ENCODE assay signal across 26 cellular contexts in genomic region chr6:51719297-51719696, GRCh38.
DNase-seq lines count a peak whose midpoint lies in the region; ATAC-seq, FAIRE-seq and TF ChIP-seq lines count a peak whose summit lies in the region.
"Had no signal": no experiment of that assay in that cellular context is flagged by ENCODE, and none has a peak within 500 bp of the region (broad histone marks: within the 10 kb centered on the region; RNA-seq: fewer than 3 reads in every experiment).

No MANE protein-coding gene starts in this region.

- no peak for TF ChIP-seq CTCF in liver (IDR thresholded peaks at IDR 0.05; ENCODE audit: low read depth, low read length, missing input control)
- no peak for TF ChIP-seq CTCF in HepG2 (CRISPR knock-in tag; IDR thresholded peaks at IDR 0.05)

- peaks cover 0 to 14% (median 9%) of the 10 kb centered on the region in 4 donors for H3K4me1 ChIP-seq in liver (ENCODE audit: control insufficient read depth in 4 of 4, insufficient read depth in 4 of 4, low read length in 3 of 4)
- no peaks in the 10 kb centered on the region for H3K4me1 ChIP-seq in HepG2 (ENCODE audit: insufficient read depth, low read length)
- H3K4me1 ChIP-seq: A549 had no signal

- H3K36me3 Mint-ChIP-seq in effector memory CD8-positive, alpha-beta T cell (ENCODE audit: insufficient read depth) = no peaks in the 10 kb centered on the region
- H3K36me3 Mint-ChIP-seq: CD14-positive monocyte; CD4-positive, alpha-beta memory T cell; CD4-positive, CD25-positive, alpha-beta regulatory T cell; CD8-positive, alpha-beta memory T cell had no signal

- TF ChIP-seq EP300 in HepG2 (IDR thresholded peaks at IDR 0.05; ENCODE audit: low read depth in 2 of 2, low read length in 2 of 2) (no peak), HepG2 (CRISPR knock-in tag; IDR thresholded peaks at IDR 0.05; ENCODE audit: borderline replicate concordance) (no peak)

- no peaks in the 10 kb centered on the region for H3K27me3 ChIP-seq in liver (ENCODE audit: control insufficient read depth in 4 of 4, insufficient read depth in 4 of 4, low read length in 3 of 4)
- H3K27me3 ChIP-seq in HepG2 (ENCODE audit: control insufficient read depth in 1 of 2, insufficient read depth in 2 of 2, low read length in 2 of 2) = no peaks in the 10 kb centered on the region

- 84% methylated on average over 1 of the region's 1 CpG for WGBS in liver
- 27% methylated on average over 1 of the region's 1 CpG for WGBS in HepG2 (ENCODE audit: low lambda C conversion rate)

- H2AFZ ChIP-seq in HepG2 (ENCODE audit: low read length) = no peak overlapping the region

- ATAC-seq in HepG2 (no peak), left lobe of liver (peak; percentile 68)
- ATAC-seq in effector memory CD8-positive, alpha-beta T cell (replicated peaks) = no peak
- ATAC-seq: A549, GM12878 had no signal

- intact Hi-C loops in HepG2 (cut with micrococcal nuclease; ENCODE audit: unreplicated experiment) = no loop called here

- no TSS peak for BruUV-seq in HepG2 (replicated peaks; lab: Mats Ljungman, UMichigan)

- CTCF ChIA-PET in HepG2 (lab: Yijun Ruan, JAX; ENCODE audit: low intra/inter-chr PET ratio, low total read pairs) = no interaction called here

- no peaks in the 10 kb centered on the region for H3K79me2 ChIP-seq in HepG2 (ENCODE audit: insufficient read depth, low read length)

- no peaks in the 10 kb centered on the region for H3K4me1 Mint-ChIP-seq in effector memory CD8-positive, alpha-beta T cell (ENCODE audit: low read depth in 2 of 2)
- H3K4me1 Mint-ChIP-seq: B cell; CD14-positive monocyte; CD4-positive, alpha-beta memory T cell; CD4-positive, CD25-positive, alpha-beta regulatory T cell; CD8-positive, alpha-beta memory T cell had no signal

- POLR2A ChIA-PET in HepG2 (lab: Yijun Ruan, JAX) = no interaction called here

- no peak overlapping the region for H3K4me2 ChIP-seq in HepG2 (ENCODE audit: low read depth, low read length)
- H3K4me2 ChIP-seq: A549 had no signal

- no peak for FAIRE-seq in HepG2 (lab: Jason Lieb, UNC)
- FAIRE-seq: A549, GM12878, GM12892, GM18507 had no signal

- H3K36me3 ChIP-seq in liver (ENCODE audit: control insufficient read depth in 4 of 4, insufficient read depth in 3 of 4, low read depth in 1 of 4, low read length in 3 of 4) (no peaks in the 10 kb centered on the region), HepG2 (replicated peaks in 1 of 2; ENCODE audit: control insufficient read depth in 1 of 2, insufficient read depth in 2 of 2, low read length in 2 of 2) (no peaks in the 10 kb centered on the region)

- no peak overlapping the region for H3K27ac ChIP-seq in liver (ENCODE audit: low read depth in 1 of 2, low read length in 2 of 2)
- no peak overlapping the region for H3K27ac ChIP-seq in HepG2 (ENCODE audit: extremely low read length, insufficient read depth, low read length)
- H3K27ac ChIP-seq: 22Rv1, A549 had no signal

- no peaks in the 10 kb centered on the region for H3K27me3 Mint-ChIP-seq in effector memory CD8-positive, alpha-beta T cell
- H3K27me3 Mint-ChIP-seq: B cell; CD4-positive, alpha-beta memory T cell; CD4-positive, CD25-positive, alpha-beta regulatory T cell; CD8-positive, alpha-beta memory T cell had no signal

- H3K4me3 Mint-ChIP-seq in effector memory CD8-positive, alpha-beta T cell = no peak overlapping the region
- H3K4me3 Mint-ChIP-seq: B cell; CD14-positive monocyte; CD4-positive, alpha-beta memory T cell; CD4-positive, CD25-positive, alpha-beta regulatory T cell; CD8-positive, alpha-beta memory T cell had no signal

- H3K4me3 ChIP-seq in liver (ENCODE audit: low read depth in 1 of 3, low read length in 3 of 3) (no peak overlapping the region), HepG2 (replicated peaks in 1 of 3; ENCODE audit: insufficient read depth in 1 of 3, low read depth in 2 of 3, low read length in 3 of 3) (no peak overlapping the region)
- H3K4me3 ChIP-seq: A549, GM12878 had no signal

- TF ChIP-seq POLR2A in HepG2 (IDR thresholded peaks at IDR 0.05; ENCODE audit: insufficient read depth in 1 of 2, low read depth in 2 of 2, low read length in 2 of 2) = no peak

- in situ Hi-C loops in HepG2 (cut with HindIII; ENCODE audit: extremely low pct_ligation_motif_present, low pct_unique_long_range_greater_than_20kb) = no loop called here

- peaks cover 11 to 16% of the 10 kb centered on the region in 2 donors for H3K9me3 Mint-ChIP-seq in effector memory CD8-positive, alpha-beta T cell
- H3K9me3 Mint-ChIP-seq: CD14-positive monocyte had no signal

- H3K9me3 ChIP-seq in liver (ENCODE audit: control insufficient read depth in 4 of 4, low read length in 3 of 4) = no peaks in the 10 kb centered on the region
- H3K9me3 ChIP-seq in HepG2 (ENCODE audit: low read length) = no peaks in the 10 kb centered on the region
- H3K9me3 ChIP-seq: A549 had no signal

- TF ChIP-seq RAD21 in liver (IDR thresholded peaks at IDR 0.05) (no peak), HepG2 (CRISPR knock-in tag; IDR thresholded peaks at IDR 0.05) (no peak)

- DNase-seq in HepG2 (ENCODE audit: low spot score) (no peak), left lobe of liver (ENCODE audit: low spot score) (no peak), renal cortical epithelial cell (ENCODE audit: low read depth) (peak; percentile 23), NCI-H1436 (lab: John Stamatoyannopoulos, UW) (no peak)
- no peak for DNase-seq in effector memory CD8-positive, alpha-beta T cell
- DNase-seq: AML-193; C1 segment of cervical spinal cord; CD4-positive, alpha-beta memory T cell; CD4-positive, CD25-positive, alpha-beta regulatory T cell; CD8-positive, alpha-beta memory T cell; COR-L47; DMS 273 treated with DMSO at 0.1 percent for 48 hours; DMS153; DMS53; DMS79; DND-41; EL; GDM1 had no signal

- no peaks in the 10 kb centered on the region for H4K20me1 ChIP-seq in HepG2 (ENCODE audit: insufficient read depth, low read length)

- no peak overlapping the region for H3K9ac ChIP-seq in liver (ENCODE audit: low read depth in 1 of 2, low read length in 2 of 2)
- H3K9ac ChIP-seq in HepG2 (ENCODE audit: insufficient read depth, low read depth, low read length) = no peak overlapping the region

- H3K27ac Mint-ChIP-seq in effector memory CD8-positive, alpha-beta T cell = no peak overlapping the region
- H3K27ac Mint-ChIP-seq: B cell; CD14-positive monocyte; CD4-positive, alpha-beta memory T cell; CD4-positive, CD25-positive, alpha-beta regulatory T cell; CD8-positive, alpha-beta memory T cell had no signal

TF ChIP-seq in liver, 16 proteins besides CTCF, POLR2A, EP300 and RAD21:
- TF ChIP-seq NR2F2 (IDR thresholded peaks at IDR 0.05) (no peak), HNF4A (conservative IDR thresholded peaks at IDR 0.05) (peak in 1 of 2 donors; percentile 10), JUND (IDR thresholded peaks at IDR 0.05) (no peak), MAX (IDR thresholded peaks at IDR 0.05) (peak; percentile 12)

TF ChIP-seq in HepG2, 621 proteins besides CTCF, POLR2A, EP300 and RAD21 (continues in another document):
- TF ChIP-seq ZBTB25 (CRISPR knock-in tag; IDR thresholded peaks at IDR 0.05) = no peak
- no peak for TF ChIP-seq KDM5A (IDR thresholded peaks at IDR 0.05; ENCODE audit: borderline replicate concordance, low read length)
- TF ChIP-seq ZFAT (CRISPR knock-in tag; conservative IDR thresholded peaks at IDR 0.05) = no peak
- TF ChIP-seq THRA (CRISPR knock-in tag; IDR thresholded peaks at IDR 0.05; ENCODE audit: borderline replicate concordance) = no peak
- TF ChIP-seq ZNF563 (CRISPR knock-in tag; IDR thresholded peaks at IDR 0.05) = no peak
- TF ChIP-seq ZXDC (CRISPR knock-in tag; IDR thresholded peaks at IDR 0.05) = no peak
- no peak for TF ChIP-seq MAFG (CRISPR knock-in tag; IDR thresholded peaks at IDR 0.05)
- no peak for TF ChIP-seq ZFP37 (CRISPR knock-in tag; IDR thresholded peaks at IDR 0.05; ENCODE audit: borderline replicate concordance)
- TF ChIP-seq RBM39 (IDR thresholded peaks at IDR 0.05; ENCODE audit: low read depth, low read length, poor library complexity, severe bottlenecking) = no peak
